ENCODE assay signal across 13 cellular contexts in genomic region chr11:9982796-9983579, GRCh38.
DNase-seq lines count a peak whose midpoint lies in the region; ATAC-seq, FAIRE-seq and TF ChIP-seq lines count a peak whose summit lies in the region.
"Had no signal": no experiment of that assay in that cellular context is flagged by ENCODE, and none has a peak within 500 bp of the region (broad histone marks: within the 10 kb centered on the region; RNA-seq: fewer than 3 reads in every experiment).

No MANE protein-coding gene starts in this region.

- DNase-seq in H54 (ENCODE audit: insufficient read length, low spot score) = no peak
- peak; percentile 85 for DNase-seq in PC-3
- no peak for DNase-seq in epithelial cell of prostate (ENCODE audit: low read depth, low spot score)
- DNase-seq in osteocyte (ENCODE audit: extremely low spot score, unreplicated experiment) = peak; percentile 93
- no peak for DNase-seq in NCI-H1930 (lab: John Stamatoyannopoulos, UW)
- DNase-seq in NOMO-1 treated with DMSO at 0.1 percent for 48 hours (lab: John Stamatoyannopoulos, UW; ENCODE audit: unreplicated experiment) = no peak
- DNase-seq in CD1c-positive myeloid dendritic cell (ENCODE audit: extremely low spot score) = no peak
- DNase-seq in NCI-H187 treated with DMSO at 0.1 percent for 48 hours (lab: John Stamatoyannopoulos, UW) = no peak
- DNase-seq: activated CD4-positive, alpha-beta T cell treated with anti-CD3 and anti-CD28 coated beads for 36 hours; MV-4-11; SIG-M5 had no signal

- H3K79me2 ChIP-seq in PC-3 (ENCODE audit: low read length) = no peaks in the 10 kb centered on the region

- H3K9me3 Mint-ChIP-seq in osteocyte (ENCODE audit: unreplicated experiment) = peaks cover 40% of the 10 kb centered on the region

- peak; percentile 96 for FAIRE-seq in H54 (lab: Jason Lieb, UNC)
- FAIRE-seq: G401.6 had no signal

- no peaks in the 10 kb centered on the region for H3K9me2 ChIP-seq in PC-3 (replicated peaks; ENCODE audit: low read length)

- CTCF ChIA-PET in PC-3 (lab: Charles Lee) = interaction anchor here (0.5 to 0.6 kb wide), 2 partner anchors 31 to 310 kb away, joined by 3 to 4 read pairs; no protein-coding TSS in a partner anchor

- H3K9ac ChIP-seq in PC-3 (ENCODE audit: low read length) = peak overlapping the region; percentile 73

- no peaks in the 10 kb centered on the region for H3K27me3 ChIP-seq in PC-3 (ENCODE audit: low read length)
- H3K27me3 ChIP-seq: neutrophil had no signal

- POLR2A ChIA-PET in PC-3 (lab: Charles Lee; ENCODE audit: unreplicated experiment) = interaction anchor here (0.6 kb wide), 1 partner anchor 322 kb away, joined by 3 read pairs; the partner anchor contains the start of gene ADM

- peak overlapping the region; percentile 69 for H2AFZ ChIP-seq in PC-3 (ENCODE audit: low read length)

- H4K20me1 ChIP-seq in PC-3 (ENCODE audit: low read length) = no peaks in the 10 kb centered on the region

- no peak overlapping the region for H3K4me3 ChIP-seq in PC-3 (ENCODE audit: low read length)

- peak overlapping the region; percentile 95 for H3K27ac Mint-ChIP-seq in osteocyte (ENCODE audit: unreplicated experiment)

- TF ChIP-seq POLR2A in H54 (IDR thresholded peaks at IDR 0.05; ENCODE audit: low read depth, low read length) = no peak; the same call in 1 of the 2 replicates

- H3K36me3 Mint-ChIP-seq in osteocyte (ENCODE audit: unreplicated experiment) = peaks cover 45% of the 10 kb centered on the region

- no peak for TF ChIP-seq CTCF in PC-3 (conservative IDR thresholded peaks at IDR 0.05; ENCODE audit: low read depth, low read length)
- TF ChIP-seq CTCF in osteocyte (IDR thresholded peaks at IDR 0.05) = peak; percentile 27

- peaks cover 49% of the 10 kb centered on the region for H3K4me1 Mint-ChIP-seq in osteocyte (ENCODE audit: unreplicated experiment)

- peak overlapping the region; percentile 70 for H3K4me2 ChIP-seq in PC-3 (ENCODE audit: low read length)

- H3F3A ChIP-seq in PC-3 (ENCODE audit: low read length, unreplicated experiment) = no peaks in the 10 kb centered on the region

- peaks cover 38% of the 10 kb centered on the region for H3K4me1 ChIP-seq in PC-3 (ENCODE audit: insufficient read depth, low read length)

- H3K36me3 ChIP-seq in PC-3 (ENCODE audit: low read depth, low read length) = no peaks in the 10 kb centered on the region

- no TSS peak for BruUV-seq in PC-3 (replicated peaks; lab: Mats Ljungman, UMichigan)

- intact Hi-C loops in PC-3 (cut with micrococcal nuclease) = no loop called here

- H3K9me3 ChIP-seq in PC-3 (ENCODE audit: low read length) = no peaks in the 10 kb centered on the region
- H3K9me3 ChIP-seq: neutrophil had no signal

- H3K27ac ChIP-seq in PC-3 (ENCODE audit: low read length) = peak overlapping the region; percentile 87
- peak overlapping the region; percentile 77 for H3K27ac ChIP-seq in epithelial cell of prostate
- H3K27ac ChIP-seq: neutrophil had no signal

- no peaks in the 10 kb centered on the region for H3K27me3 Mint-ChIP-seq in osteocyte (ENCODE audit: unreplicated experiment)
- H3K27me3 Mint-ChIP-seq: activated CD4-positive, alpha-beta T cell treated with anti-CD3 and anti-CD28 coated beads for 36 hours had no signal

- ATAC-seq in PC-3 = peak; percentile 84
- ATAC-seq: activated CD4-positive, alpha-beta T cell treated with anti-CD3 and anti-CD28 coated beads for 36 hours had no signal

- H3K4me3 Mint-ChIP-seq in osteocyte (ENCODE audit: unreplicated experiment) = peak overlapping the region; percentile 70
- H3K4me3 Mint-ChIP-seq: activated CD4-positive, alpha-beta T cell treated with anti-CD3 and anti-CD28 coated beads for 36 hours had no signal

Comparison
In these comparisons a context has a peak if more than half of its experiments do, and no peak if none do; other contexts are left out.
1. DNase-seq: peak in PC-3 (single experiment) and osteocyte (single experiment); none in H54 (single experiment), epithelial cell of prostate (single experiment), NCI-H1930 (0 of 2), NOMO-1 treated with DMSO at 0.1 percent for 48 hours (single experiment), CD1c-positive myeloid dendritic cell (single experiment) and NCI-H187 treated with DMSO at 0.1 percent for 48 hours (single experiment).